Comparison of ENCODE assay signal across 9 cellular contexts in genomic region chr1:212062832-212063438, GRCh38. TPM values are rescaled to one million over a fixed set of nuclear protein-coding genes. Genes with fewer than 3 reads are reported as not detected.
DNase-seq lines count a peak whose midpoint lies in the region; ATAC-seq, FAIRE-seq and TF ChIP-seq lines count a peak whose summit lies in the region.
"Had no signal": no experiment of that assay in that cellular context is flagged by ENCODE, and none has a peak within 500 bp of the region (broad histone marks: within the 10 kb centered on the region; RNA-seq: fewer than 3 reads in every experiment).

No MANE protein-coding gene starts in this region.

- ATAC-seq in thoracic aorta (ENCODE audit: insufficient number of reproducible peaks, low FRiP score, low read depth) (peak; percentile 36), HG02885 (IDR thresholded peaks at IDR 0.05; ENCODE audit: poor library complexity, unreplicated experiment) (no peak), GM19395 (IDR thresholded peaks at IDR 0.05; ENCODE audit: unreplicated experiment) (no peak)

- no peaks in the 10 kb centered on the region for H3K9me3 Mint-ChIP-seq in astrocyte (ENCODE audit: unreplicated experiment)

- no peaks in the 10 kb centered on the region for H3K9me3 ChIP-seq in astrocyte (ENCODE audit: insufficient read depth, low read depth, low read length)
- H3K9me3 ChIP-seq in thoracic aorta = no peaks in the 10 kb centered on the region

- peak; percentile 59 for FAIRE-seq in astrocyte (lab: Jason Lieb, UNC)

- DNase-seq in GM12864 (ENCODE audit: low read depth) (no peak), NCI-H2196 treated with DMSO at 0.1 percent for 48 hours (lab: John Stamatoyannopoulos, UW; ENCODE audit: unreplicated experiment) (peak; percentile 17), astrocyte (ENCODE audit: low read depth) (peak; percentile 12), inferior parietal cortex (ENCODE audit: extremely low spot score) (peak; percentile 73), thoracic aorta (ENCODE audit: low spot score) (no peak)
- DNase-seq: activated T-cell treated with anti-CD3 and anti-CD28 coated beads, Interleukin-2, amount 50 U/mL, for 72 hours had no signal

- no peak overlapping the region for H3K4me3 Mint-ChIP-seq in astrocyte (ENCODE audit: unreplicated experiment)
- H3K4me3 Mint-ChIP-seq: activated T-cell treated with anti-CD3 and anti-CD28 coated beads, Interleukin-2, amount 50 U/mL, for 72 hours had no signal

- H3K36me3 ChIP-seq in astrocyte (ENCODE audit: insufficient read depth, low read length) = peaks cover 3% of the 10 kb centered on the region
- no peaks in the 10 kb centered on the region for H3K36me3 ChIP-seq in thoracic aorta

- H3K27ac Mint-ChIP-seq in astrocyte (ENCODE audit: unreplicated experiment) = no peak overlapping the region
- H3K27ac Mint-ChIP-seq: activated T-cell treated with anti-CD3 and anti-CD28 coated beads, Interleukin-2, amount 50 U/mL, for 72 hours had no signal

- H3K27ac ChIP-seq in 22Rv1 = no peak overlapping the region
- H3K27ac ChIP-seq in astrocyte (ENCODE audit: low read depth, low read length) = no peak overlapping the region
- no peak overlapping the region for H3K27ac ChIP-seq in thoracic aorta

- H3K36me3 Mint-ChIP-seq in astrocyte (ENCODE audit: low read depth, unreplicated experiment) = no peaks in the 10 kb centered on the region

- H3K4me2 ChIP-seq in astrocyte (ENCODE audit: low read length) = no peak overlapping the region

- no peaks in the 10 kb centered on the region for H4K20me1 ChIP-seq in astrocyte (ENCODE audit: insufficient read depth, low read length)

- H3K9ac ChIP-seq in astrocyte (ENCODE audit: low read length) = no peak overlapping the region

- no peaks in the 10 kb centered on the region for H3K79me2 ChIP-seq in astrocyte (ENCODE audit: insufficient read depth, low read length)

- H3K4me1 Mint-ChIP-seq in astrocyte (ENCODE audit: low read depth, unreplicated experiment) = peaks cover 2% of the 10 kb centered on the region

- TF ChIP-seq CTCF in 22Rv1 (IDR thresholded peaks at IDR 0.05) = peak; percentile 87
- peak; percentile 62 for TF ChIP-seq CTCF in GM12864 (IDR thresholded peaks at IDR 0.05; ENCODE audit: low read depth, low read length, missing control alignments)
- peak; percentile 67 for TF ChIP-seq CTCF in astrocyte (IDR thresholded peaks at IDR 0.05; ENCODE audit: insufficient read depth, low read depth, low read length)
- TF ChIP-seq CTCF in thoracic aorta (IDR thresholded peaks at IDR 0.05) = peak; percentile 71

- H3K27me3 Mint-ChIP-seq in astrocyte (ENCODE audit: low read depth, unreplicated experiment) = no peaks in the 10 kb centered on the region

- H3K4me1 ChIP-seq in astrocyte (ENCODE audit: insufficient read depth, low read length) = no peaks in the 10 kb centered on the region
- no peaks in the 10 kb centered on the region for H3K4me1 ChIP-seq in thoracic aorta (ENCODE audit: control insufficient read depth in 1 of 2, low read depth in 2 of 2)

- H2AFZ ChIP-seq in astrocyte (ENCODE audit: low read depth, low read length) = no peak overlapping the region

- no peaks in the 10 kb centered on the region for H3K27me3 ChIP-seq in astrocyte (ENCODE audit: insufficient read depth, low read length)
- no peaks in the 10 kb centered on the region for H3K27me3 ChIP-seq in thoracic aorta (replicated peaks; ENCODE audit: insufficient read depth)

- H3K4me3 ChIP-seq in GM12864 (ENCODE audit: low read depth, low read length) (no peak overlapping the region), astrocyte (ENCODE audit: insufficient read depth, low read depth, low read length) (no peak overlapping the region), thoracic aorta (no peak overlapping the region)

RNA-seq across cellular contexts. Expression of gene DTL, which starts 27.4 kb away (rescaled TPM):
- 2.6 and 6.3 TPM in 2 replicates for total RNA-seq in astrocyte
- total RNA-seq in thoracic aorta = 1 to 10 TPM in 1 of 2 donors, under 1 TPM in 1; 0.21 to 3.4 TPM

RNA-seq across cellular contexts. Expression of gene INTS7, which starts 27.6 kb away (rescaled TPM):
- total RNA-seq in astrocyte = 14.7 and 14.9 TPM in 2 replicates
- total RNA-seq in thoracic aorta = 10 to 100 TPM in 1 of 2 donors, 1 to 10 TPM in 1; 4.7 to 16.9 TPM

Comparison
In these comparisons a context has a peak if more than half of its experiments do, and no peak if none do; other contexts are left out.
1. DNase-seq: peak in NCI-H2196 treated with DMSO at 0.1 percent for 48 hours (single experiment), astrocyte (single experiment) and inferior parietal cortex (single experiment); none in GM12864 (single experiment) and thoracic aorta (single experiment).
2. Peak in every context shown above with its lines, with median percentiles within 50 percentile points of each other: CTCF ChIP-seq.